Comparison of ENCODE assay signal across 8 cellular contexts in genomic region chr11:46243796-46244109, GRCh38. TPM values are rescaled to one million over a fixed set of nuclear protein-coding genes. Genes with fewer than 3 reads are reported as not detected.
A peak's percentile ranks its signal among the peaks of the same experiment; 100 is the strongest.
DNase-seq lines count a peak whose midpoint lies in the region; ATAC-seq and TF ChIP-seq lines count a peak whose summit lies in the region.

No MANE protein-coding gene starts in this region.

- peaks cover 13% of the 10 kb centered on the region for H3K27me3 Mint-ChIP-seq in T-helper 17 cell

- H3K9me3 ChIP-seq in T-helper 17 cell (ENCODE audit: control insufficient read depth, low read length, poor library complexity, severe bottlenecking) = no peaks in the 10 kb centered on the region

- peak overlapping the region; percentile 6 for H3K27ac Mint-ChIP-seq in T-helper 17 cell

- ATAC-seq in T-helper 17 cell (no peak), HG02970 (IDR thresholded peaks at IDR 0.05; ENCODE audit: low FRiP score, unreplicated experiment) (no peak), HG02981 (IDR thresholded peaks at IDR 0.05; ENCODE audit: unreplicated experiment) (no peak), GM21786 (IDR thresholded peaks at IDR 0.05; ENCODE audit: unreplicated experiment) (no peak)

- H3K4me3 ChIP-seq in GM12864 (ENCODE audit: low read depth, low read length) = peak overlapping the region; percentile 52
- peak overlapping the region; percentile 39 for H3K4me3 ChIP-seq in fibroblast of mammary gland (ENCODE audit: control insufficient read depth, low read depth, low read length)
- H3K4me3 ChIP-seq in retinal pigment epithelial cell (ENCODE audit: low read length) = peak overlapping the region; percentile 67

- TF ChIP-seq CTCF in GM12864 (IDR thresholded peaks at IDR 0.05; ENCODE audit: low read depth, low read length, missing control alignments) (no peak), fibroblast of mammary gland (conservative IDR thresholded peaks at IDR 0.05; ENCODE audit: control insufficient read depth, insufficient read depth, low read depth, low read length) (no peak), retinal pigment epithelial cell (conservative IDR thresholded peaks at IDR 0.05; ENCODE audit: low read depth, low read length) (no peak)

- DNase-seq in GM12864 (ENCODE audit: low read depth) = no peak
- DNase-seq in T-helper 17 cell = no peak
- no peak for DNase-seq in fibroblast of mammary gland (ENCODE audit: low read depth)
- no peak for DNase-seq in retinal pigment epithelial cell (ENCODE audit: low read depth)
- no peak for DNase-seq in stimulated activated naive CD4-positive, alpha-beta T cell treated with Interleukin-2 at 50 U/mL for 16 hours (lab: John Stamatoyannopoulos, UW)

- peaks cover 13% of the 10 kb centered on the region for H3K4me1 Mint-ChIP-seq in T-helper 17 cell

- no peaks in the 10 kb centered on the region for H3K36me3 Mint-ChIP-seq in T-helper 17 cell (ENCODE audit: low read depth)

- H3K4me3 Mint-ChIP-seq in T-helper 17 cell = peak overlapping the region; percentile 87

RNA-seq across cellular contexts. Expression of gene CREB3L1, which starts 33.7 kb away (rescaled TPM):
- total RNA-seq in T-helper 17 cell = not detected
